1 cellular context compared by ENCODE assay signal in genomic region chr6:125899726-125900182, GRCh38.
TF ChIP-seq lines count a peak whose summit lies in the region.

No MANE protein-coding gene starts in this region.

TF ChIP-seq in HepG2, 621 proteins besides CTCF, POLR2A, EP300 and RAD21 (continued from another document and continues in another):
- TF ChIP-seq AHDC1 (CRISPR knock-in tag; IDR thresholded peaks at IDR 0.05; ENCODE audit: borderline replicate concordance) (peak; percentile 81; the same call in 1 of the 2 replicates), KAT8 (CRISPR knock-in tag; IDR thresholded peaks at IDR 0.05) (peak; percentile 55; the same call in 1 of the 2 replicates), ZNF205 (CRISPR knock-in tag; IDR thresholded peaks at IDR 0.05) (0 out of 2 replicates have a peak, but pooled peaks have one; percentile 43), ZNF317 (CRISPR knock-in tag; IDR thresholded peaks at IDR 0.05) (peak; percentile 51; the same call in 1 of the 2 replicates), HNRNPUL1 (IDR thresholded peaks at IDR 0.05; ENCODE audit: low read depth, low read length) (peak; percentile 72; the same call in 1 of the 2 replicates), IRF2 (CRISPR knock-in tag; IDR thresholded peaks at IDR 0.05) (peak; percentile 64; the same call in 1 of the 2 replicates), PAXIP1 (CRISPR knock-in tag; conservative IDR thresholded peaks at IDR 0.05) (peak; percentile 63), ZNF30 (CRISPR knock-in tag; IDR thresholded peaks at IDR 0.05) (no peak), RBAK (CRISPR knock-in tag; IDR thresholded peaks at IDR 0.05) (no peak), HDAC1 (CRISPR knock-in tag; IDR thresholded peaks at IDR 0.05) (peak; percentile 42; the same call in 1 of the 2 replicates), ZBTB3 (CRISPR knock-in tag; IDR thresholded peaks at IDR 0.05; ENCODE audit: borderline replicate concordance, low read depth) (0 out of 2 replicates have a peak, but pooled peaks have one; percentile 22), ZEB1 (IDR thresholded peaks at IDR 0.05; ENCODE audit: insufficient replicate concordance, low read depth) (peak; percentile 70), MEF2D (CRISPR knock-in tag; IDR thresholded peaks at IDR 0.05) (no peak), THRA (CRISPR knock-in tag; IDR thresholded peaks at IDR 0.05; ENCODE audit: borderline replicate concordance) (peak; percentile 50; the same call in 1 of the 2 replicates), SIX4 (CRISPR knock-in tag; IDR thresholded peaks at IDR 0.05) (0 out of 2 replicates have a peak, but pooled peaks have one; percentile 42), POGZ (CRISPR knock-in tag; IDR thresholded peaks at IDR 0.05) (peak; percentile 72; the same call in 1 of the 2 replicates), CEBPG (CRISPR knock-in tag; IDR thresholded peaks at IDR 0.05) (peak; percentile 83), MYNN (CRISPR knock-in tag; IDR thresholded peaks at IDR 0.05; ENCODE audit: low read depth) (0 out of 2 replicates have a peak, but pooled peaks have one; percentile 35), THAP11 (CRISPR knock-in tag; IDR thresholded peaks at IDR 0.05) (peak; percentile 17; the same call in 1 of the 2 replicates), ZNF547 (CRISPR knock-in tag; IDR thresholded peaks at IDR 0.05) (peak; percentile 51; the same call in 1 of the 2 replicates), ZBED4 (CRISPR knock-in tag; IDR thresholded peaks at IDR 0.05; ENCODE audit: borderline replicate concordance) (no peak), ZMYM3 (CRISPR knock-in tag; IDR thresholded peaks at IDR 0.05) (peak; percentile 48; the same call in 1 of the 2 replicates), SP140L (CRISPR knock-in tag; IDR thresholded peaks at IDR 0.05; ENCODE audit: borderline replicate concordance) (peak; percentile 47; the same call in 1 of the 2 replicates), HOXA3 (CRISPR knock-in tag; IDR thresholded peaks at IDR 0.05) (peak; percentile 41; the same call in 1 of the 2 replicates), CEBPB (IDR thresholded peaks at IDR 0.05; ENCODE audit: borderline replicate concordance, low read depth, low read length) (peak; percentile 52; the same call in 1 of the 2 replicates), ZBTB2 (CRISPR knock-in tag; IDR thresholded peaks at IDR 0.05; ENCODE audit: low read depth) (0 out of 2 replicates have a peak, but pooled peaks have one; percentile 13), FOXA3 (CRISPR knock-in tag; IDR thresholded peaks at IDR 0.05) (peak; percentile 40; the same call in 1 of the 2 replicates), ZFY (CRISPR knock-in tag; IDR thresholded peaks at IDR 0.05) (peak; percentile 44; the same call in 1 of the 2 replicates), MED1 (CRISPR knock-in tag; IDR thresholded peaks at IDR 0.05) (peak; percentile 64), ERF (CRISPR knock-in tag; IDR thresholded peaks at IDR 0.05) (peak; percentile 36; the same call in 1 of the 2 replicates), SOX5 (CRISPR knock-in tag; IDR thresholded peaks at IDR 0.05; ENCODE audit: borderline replicate concordance) (0 out of 2 replicates have a peak, but pooled peaks have one; percentile 29), ZNF230 (CRISPR knock-in tag; IDR thresholded peaks at IDR 0.05) (no peak), PPARG (CRISPR knock-in tag; conservative IDR thresholded peaks at IDR 0.05) (peak; percentile 56), PHF21A (CRISPR knock-in tag; IDR thresholded peaks at IDR 0.05) (peak; percentile 70), ELF1 (CRISPR knock-in tag; IDR thresholded peaks at IDR 0.05) (no peak), HNF4A (CRISPR knock-in tag; IDR thresholded peaks at IDR 0.05) (0 out of 2 replicates have a peak, but pooled peaks have one; percentile 30)
- TF ChIP-seq, protein P1, sequence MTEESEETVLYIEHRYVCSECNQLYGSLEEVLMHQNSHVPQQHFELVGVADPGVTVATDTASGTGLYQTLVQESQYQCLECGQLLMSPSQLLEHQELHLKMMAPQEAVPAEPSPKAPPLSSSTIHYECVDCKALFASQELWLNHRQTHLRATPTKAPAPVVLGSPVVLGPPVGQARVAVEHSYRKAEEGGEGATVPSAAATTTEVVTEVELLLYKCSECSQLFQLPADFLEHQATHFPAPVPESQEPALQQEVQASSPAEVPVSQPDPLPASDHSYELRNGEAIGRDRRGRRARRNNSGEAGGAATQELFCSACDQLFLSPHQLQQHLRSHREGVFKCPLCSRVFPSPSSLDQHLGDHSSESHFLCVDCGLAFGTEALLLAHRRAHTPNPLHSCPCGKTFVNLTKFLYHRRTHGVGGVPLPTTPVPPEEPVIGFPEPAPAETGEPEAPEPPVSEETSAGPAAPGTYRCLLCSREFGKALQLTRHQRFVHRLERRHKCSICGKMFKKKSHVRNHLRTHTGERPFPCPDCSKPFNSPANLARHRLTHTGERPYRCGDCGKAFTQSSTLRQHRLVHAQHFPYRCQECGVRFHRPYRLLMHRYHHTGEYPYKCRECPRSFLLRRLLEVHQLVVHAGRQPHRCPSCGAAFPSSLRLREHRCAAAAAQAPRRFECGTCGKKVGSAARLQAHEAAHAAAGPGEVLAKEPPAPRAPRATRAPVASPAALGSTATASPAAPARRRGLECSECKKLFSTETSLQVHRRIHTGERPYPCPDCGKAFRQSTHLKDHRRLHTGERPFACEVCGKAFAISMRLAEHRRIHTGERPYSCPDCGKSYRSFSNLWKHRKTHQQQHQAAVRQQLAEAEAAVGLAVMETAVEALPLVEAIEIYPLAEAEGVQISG (CRISPR knock-in tag; IDR thresholded peaks at IDR 0.05), result no peak; the same call in 1 of the 2 replicates
- TF ChIP-seq, protein P2, sequence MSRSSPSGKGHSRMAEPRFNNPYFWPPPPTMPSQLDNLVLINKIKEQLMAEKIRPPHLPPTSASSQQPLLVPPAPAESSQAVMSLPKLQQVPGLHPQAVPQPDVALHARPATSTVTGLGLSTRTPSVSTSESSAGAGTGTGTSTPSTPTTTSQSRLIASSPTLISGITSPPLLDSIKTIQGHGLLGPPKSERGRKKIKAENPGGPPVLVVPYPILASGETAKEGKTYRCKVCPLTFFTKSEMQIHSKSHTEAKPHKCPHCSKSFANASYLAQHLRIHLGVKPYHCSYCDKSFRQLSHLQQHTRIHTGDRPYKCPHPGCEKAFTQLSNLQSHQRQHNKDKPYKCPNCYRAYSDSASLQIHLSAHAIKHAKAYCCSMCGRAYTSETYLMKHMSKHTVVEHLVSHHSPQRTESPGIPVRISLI (CRISPR knock-in tag; IDR thresholded peaks at IDR 0.05; ENCODE audit: borderline replicate concordance), result peak; percentile 59; the same call in 1 of the 2 replicates
- TF ChIP-seq, protein P3, sequence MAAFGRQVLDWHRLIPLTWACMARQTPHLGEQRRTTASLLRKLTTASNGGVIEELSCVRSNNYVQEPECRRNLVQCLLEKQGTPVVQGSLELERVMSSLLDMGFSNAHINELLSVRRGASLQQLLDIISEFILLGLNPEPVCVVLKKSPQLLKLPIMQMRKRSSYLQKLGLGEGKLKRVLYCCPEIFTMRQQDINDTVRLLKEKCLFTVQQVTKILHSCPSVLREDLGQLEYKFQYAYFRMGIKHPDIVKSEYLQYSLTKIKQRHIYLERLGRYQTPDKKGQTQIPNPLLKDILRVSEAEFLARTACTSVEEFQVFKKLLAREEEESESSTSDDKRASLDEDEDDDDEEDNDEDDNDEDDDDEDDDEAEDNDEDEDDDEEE (CRISPR knock-in tag; IDR thresholded peaks at IDR 0.05), result no peak
